ENCODE assay signal across 8 cellular contexts in the genomic region with DNA sequence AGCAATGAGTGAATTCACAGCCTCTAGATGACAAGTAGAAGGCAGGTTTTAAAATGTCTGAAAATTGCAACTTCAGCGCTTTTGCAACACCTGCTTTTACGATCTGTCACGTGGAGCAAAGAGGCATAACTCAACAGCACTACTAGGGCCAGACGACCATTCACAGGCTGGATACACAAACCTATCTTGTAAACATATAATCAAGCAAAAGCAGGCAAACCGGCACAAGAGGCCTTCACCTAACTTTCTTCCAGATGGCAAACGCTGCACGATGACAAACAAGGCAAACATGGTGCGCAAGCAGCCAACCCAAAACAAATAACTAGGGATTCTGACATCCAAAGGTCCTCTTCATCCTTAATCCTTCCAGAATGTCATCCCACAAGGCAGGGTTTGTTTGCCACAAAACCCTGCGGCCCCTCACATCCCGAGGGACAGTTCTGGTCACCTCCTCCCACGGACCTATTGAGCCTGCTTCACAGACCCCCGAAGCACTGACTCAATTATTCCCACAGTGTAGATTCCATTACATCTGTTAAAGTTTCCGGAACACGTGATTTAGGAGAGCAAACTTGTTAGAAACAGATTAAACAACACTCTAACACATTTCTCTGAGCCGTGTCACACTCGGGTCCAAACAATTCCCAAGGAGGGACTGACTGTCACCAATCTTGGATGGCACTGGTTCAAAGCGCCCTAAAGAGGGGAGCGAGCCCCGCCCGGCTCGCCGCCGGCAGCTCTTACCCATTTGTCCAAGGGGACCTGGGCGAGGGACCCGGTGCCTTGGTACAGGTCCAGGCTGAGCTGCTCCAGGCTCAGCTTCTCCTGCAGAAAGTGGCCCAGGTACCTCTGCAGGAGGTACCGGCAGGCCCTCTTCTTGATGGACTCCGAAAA. TPM values are rescaled to one million over a fixed set of nuclear protein-coding genes. Genes with fewer than 3 reads are reported as not detected.
DNase-seq lines count a peak whose midpoint lies in the region; ATAC-seq and TF ChIP-seq lines count a peak whose summit lies in the region.

No MANE protein-coding gene starts in this region.

- WGBS in right lobe of liver (ENCODE audit: insufficient coverage, low coverage, low lambda C conversion rate, missing lambda C conversion rate), result 0% methylated on average over 15 of the region's 27 CpGs

- no peaks in the 10 kb centered on the region for H3K36me3 ChIP-seq in right lobe of liver

- H3K4me3 ChIP-seq in coronary artery, result peak overlapping the region; percentile 96
- peak overlapping the region; percentile 83 to 97 (median 97) for H3K4me3 ChIP-seq in right lobe of liver

- peak; percentile 65 for DNase-seq in GM13976 (ENCODE audit: low spot score)
- peak; percentile 62 for DNase-seq in NCI-H2227 (lab: John Stamatoyannopoulos, UW; ENCODE audit: unreplicated experiment)
- DNase-seq in activated CD4-positive, alpha-beta T cell treated with anti-CD3 and anti-CD28 coated beads for 1 hour, result peak; percentile 11
- DNase-seq in coronary artery (ENCODE audit: low spot score), result peak; percentile 78
- DNase-seq in right lobe of liver, result peak in 2 of 3 donors; percentile 55 to 70
- DNase-seq in stimulated activated CD4-positive, alpha-beta T cell treated with anti-CD3 and anti-CD28 coated beads, TNF-alpha, amount 100 ng/mL, for 48 hours (ENCODE audit: low read depth in 3 of 3), result peak; percentile 18 to 28 (median 26)

- TF ChIP-seq CTCF in GM13976 (IDR thresholded peaks at IDR 0.05; ENCODE audit: borderline replicate concordance, control extremely low read depth, extremely low read depth, insufficient read depth, missing control alignments) (no peak), coronary artery (IDR thresholded peaks at IDR 0.05) (no peak), right lobe of liver (IDR thresholded peaks at IDR 0.05) (no peak)

- peak; percentile 38 for TF ChIP-seq POLR2A in right lobe of liver (IDR thresholded peaks at IDR 0.05)

- H3K27me3 ChIP-seq in right lobe of liver, result no peaks in the 10 kb centered on the region

- no peaks in the 10 kb centered on the region for H3K9me3 ChIP-seq in right lobe of liver

- intact Hi-C loops in right lobe of liver (cut with DNase I), result no loop called here

- H3K27ac ChIP-seq in coronary artery, result peak overlapping the region; percentile 95 to 96
- H3K27ac ChIP-seq in right lobe of liver, result peak overlapping the region; percentile 86 to 96 (median 94)

- ATAC-seq in HG02885 (IDR thresholded peaks at IDR 0.05; ENCODE audit: poor library complexity, unreplicated experiment) (peak; percentile 28), right lobe of liver (peak; percentile 41 to 58 (median 45)), GM18520 (IDR thresholded peaks at IDR 0.05; ENCODE audit: unreplicated experiment) (no peak)

- in situ Hi-C loops in GM13976 (cut with MboI; ENCODE audit: low sequenced_read_pairs, unreplicated experiment), result no loop called here

- H3K4me1 ChIP-seq in right lobe of liver, result peaks cover 0 to 23% (median 8%) of the 10 kb centered on the region in 4 donors

RNA-seq across cellular contexts. Expression of gene ATG2B, which starts 0.8 kb away (rescaled TPM):
- 10 to 100 TPM; 13.9 to 24.4 (median 16.3) TPM for total RNA-seq in right lobe of liver

RNA-seq across cellular contexts. Expression of gene GSKIP, which starts 1.0 kb away (rescaled TPM):
- total RNA-seq in right lobe of liver, result 10 to 100 TPM in 5 of 6 experiments, 1 to 10 TPM in 1; 7.4 to 25.2 (median 15.5) TPM

RNA-seq across cellular contexts. Expression of gene AK7, which starts 29.6 kb away (rescaled TPM):
- total RNA-seq in right lobe of liver, result 1 to 10 TPM in 2 of 6 experiments, under 1 TPM in 4; 0.31 to 1.9 (median 0.85) TPM

Comparison
In these comparisons a context has a peak if more than half of its experiments do, and no peak if none do; other contexts are left out.
1. DNase-seq: peak in every context shown above with its lines; median percentile 78 in coronary artery; 65 in GM13976; 62 in right lobe of liver; 62 in NCI-H2227; 26 in stimulated activated CD4-positive, alpha-beta T cell treated with anti-CD3 and anti-CD28 coated beads, TNF-alpha, amount 100 ng/mL, for 48 hours; 11 in activated CD4-positive, alpha-beta T cell treated with anti-CD3 and anti-CD28 coated beads for 1 hour.